In genomic region chr14:56341766-56342418, GRCh38 we compare ENCODE assay signal across 11 cellular contexts.
A peak's percentile ranks its signal among the peaks of the same experiment; 100 is the strongest.
DNase-seq lines count a peak whose midpoint lies in the region; ATAC-seq, FAIRE-seq and TF ChIP-seq lines count a peak whose summit lies in the region.
"Had no signal": no experiment of that assay in that cellular context is flagged by ENCODE, and none has a peak within 500 bp of the region (broad histone marks: within the 10 kb centered on the region; RNA-seq: fewer than 3 reads in every experiment).

No MANE protein-coding gene starts in this region.

- TF ChIP-seq POLR2A in GM12878 (IDR thresholded peaks at IDR 0.05; ENCODE audit: low read depth, low read length) = no peak

- SMC1A ChIA-PET in GM12878 (lab: Charles Lee; ENCODE audit: uncharacterized antibody, unreplicated experiment) = interaction anchor here (0.9 to 1.3 kb wide), 3 partner anchors 48 to 626 kb away, joined by 3 to 4 read pairs (median 3); no protein-coding TSS in a partner anchor

- TF ChIP-seq RAD21 in GM12878 (IDR thresholded peaks at IDR 0.05; ENCODE audit: insufficient read depth, low read depth, low read length) = no peak

- 11% methylated on average over 7 of the region's 7 CpGs for WGBS in GM12878 (ENCODE audit: insufficient coverage, insufficient replicate concordance, low lambda C conversion rate, missing lambda C conversion rate)

- peaks cover 3% of the 10 kb centered on the region for H3K4me1 Mint-ChIP-seq in CD8-positive, alpha-beta T cell (ENCODE audit: low read depth)
- no peaks in the 10 kb centered on the region for H3K4me1 Mint-ChIP-seq in CD4-positive, alpha-beta memory T cell

- H4K20me1 ChIP-seq in GM12878 (ENCODE audit: control insufficient read depth, insufficient read depth) (no peaks in the 10 kb centered on the region), PC-9 (ENCODE audit: insufficient read depth) (no peaks in the 10 kb centered on the region)

- ATAC-seq in GM18499 (IDR thresholded peaks at IDR 0.05; ENCODE audit: insufficient read depth, unreplicated experiment) = peak; percentile 26
- no peak for ATAC-seq in GM12878
- ATAC-seq in CD8-positive, alpha-beta T cell = no peak

- H3K27me3 Mint-ChIP-seq in CD8-positive, alpha-beta T cell (ENCODE audit: low read depth) = no peaks in the 10 kb centered on the region
- H3K27me3 Mint-ChIP-seq in CD4-positive, alpha-beta memory T cell = no peaks in the 10 kb centered on the region

- DNase-seq in HCEC 1CT (peak; percentile 42), GM12878 (ENCODE audit: low read depth, low spot score) (no peak), non-pigmented ciliary epithelial cell (ENCODE audit: low read depth) (peak; percentile 19), RPMI8226 (no peak), PC-9 (no peak)
- DNase-seq in CD8-positive, alpha-beta T cell = no peak
- no peak for DNase-seq in CD4-positive, alpha-beta memory T cell
- DNase-seq: pancreas had no signal

- H3F3A ChIP-seq in PC-9 (ENCODE audit: insufficient read depth, low read depth) = no peaks in the 10 kb centered on the region

- H3K9ac ChIP-seq in GM12878 (ENCODE audit: control insufficient read depth, insufficient read depth, low read length) = no peak overlapping the region

- TF ChIP-seq EP300 in GM12878 (IDR thresholded peaks at IDR 0.05; ENCODE audit: borderline replicate concordance in 1 of 2, control insufficient read depth in 1 of 2, low read depth in 2 of 2, low read length in 2 of 2) = no peak

- H3K79me2 ChIP-seq in GM12878 (ENCODE audit: control insufficient read depth, insufficient read depth, low read length) = no peaks in the 10 kb centered on the region
- H3K79me2 ChIP-seq in PC-9 (ENCODE audit: low read depth) = no peaks in the 10 kb centered on the region

- TF ChIP-seq CTCF in GM12878 (IDR thresholded peaks at IDR 0.05 in 2 of 3, conservative IDR thresholded peaks at IDR 0.05 in 1 of 3; ENCODE audit: control insufficient read depth in 2 of 3, extremely low read depth in 1 of 3, insufficient read depth in 1 of 3, low read depth in 3 of 3, low read length in 3 of 3) = no peak
- no peak for TF ChIP-seq CTCF in CD8-positive, alpha-beta T cell (IDR thresholded peaks at IDR 0.05)
- no peak for TF ChIP-seq CTCF in PC-9 (conservative IDR thresholded peaks at IDR 0.05)

- H3K4me2 ChIP-seq in GM12878 (ENCODE audit: control insufficient read depth, insufficient read depth) (no peak overlapping the region), PC-9 (no peak overlapping the region)

- H3K27me3 ChIP-seq in GM12878 (replicated peaks in 1 of 2; ENCODE audit: control insufficient read depth in 2 of 2, insufficient read depth in 2 of 2, low read length in 1 of 2) (no peaks in the 10 kb centered on the region), PC-9 (ENCODE audit: insufficient read depth, low read depth) (no peaks in the 10 kb centered on the region)
- H3K27me3 ChIP-seq in CD8-positive, alpha-beta T cell (ENCODE audit: insufficient read depth, low read length) = no peaks in the 10 kb centered on the region
- H3K27me3 ChIP-seq in CD4-positive, alpha-beta memory T cell (ENCODE audit: insufficient read depth, low read length) = no peaks in the 10 kb centered on the region
- H3K27me3 ChIP-seq: pancreas had no signal

- no peaks in the 10 kb centered on the region for H3K36me3 Mint-ChIP-seq in CD8-positive, alpha-beta T cell
- no peaks in the 10 kb centered on the region for H3K36me3 Mint-ChIP-seq in CD4-positive, alpha-beta memory T cell

- H3K36me3 ChIP-seq in GM12878 (ENCODE audit: control insufficient read depth in 2 of 2, insufficient read depth in 2 of 2, low read length in 1 of 2) = no peaks in the 10 kb centered on the region
- no peaks in the 10 kb centered on the region for H3K36me3 ChIP-seq in CD8-positive, alpha-beta T cell (ENCODE audit: insufficient read depth, low read length)
- no peaks in the 10 kb centered on the region for H3K36me3 ChIP-seq in PC-9 (ENCODE audit: low read depth)
- no peaks in the 10 kb centered on the region for H3K36me3 ChIP-seq in CD4-positive, alpha-beta memory T cell (ENCODE audit: insufficient read depth, low read length)
- H3K36me3 ChIP-seq: pancreas had no signal

- RAD21 ChIA-PET in GM12878 (lab: Charles Lee; ENCODE audit: unreplicated experiment) = interaction anchor here (3.6 kb wide), 1 partner anchor 610 kb away, joined by 24 read pairs; no protein-coding TSS in a partner anchor

- H3K9me2 ChIP-seq in PC-9 (ENCODE audit: insufficient read depth) = no peaks in the 10 kb centered on the region

- H3K27ac ChIP-seq in GM12878 (ENCODE audit: control insufficient read depth, insufficient read depth) = no peak overlapping the region
- H3K27ac ChIP-seq in CD8-positive, alpha-beta T cell (ENCODE audit: low read depth, low read length) = no peak overlapping the region
- no peak overlapping the region for H3K27ac ChIP-seq in PC-9
- H3K27ac ChIP-seq in CD4-positive, alpha-beta memory T cell (ENCODE audit: low read depth, low read length) = no peak overlapping the region
- H3K27ac ChIP-seq: pancreas had no signal

- intact Hi-C loops in GM12878 (cut with micrococcal nuclease; ENCODE audit: unreplicated experiment) (loop anchor here (10.0 kb wide), 1 partner anchor 477 kb away; no protein-coding TSS in a partner anchor), PC-9 (cut with micrococcal nuclease; ENCODE audit: unreplicated experiment) (loop anchor here (2.0 to 10.0 kb wide), 3 partner anchors 97 to 223 kb away; partner anchors contain the start of gene PELI2)
- intact Hi-C loops in CD8-positive, alpha-beta T cell (cut with DNase I, micrococcal nuclease) = loop anchor here (5.0 to 10.0 kb wide), 3 partner anchors 133 to 895 kb away; no protein-coding TSS in a partner anchor
- intact Hi-C loops in CD4-positive, alpha-beta memory T cell (cut with micrococcal nuclease) = loop anchor here (2.0 to 5.0 kb wide), 2 partner anchors 225 to 477 kb away; partner anchors contain the start of gene PELI2

- POLR2A ChIA-PET in GM12878 (lab: Charles Lee) (no interaction called here), PC-9 (lab: Charles Lee; ENCODE audit: unreplicated experiment) (interaction anchor here (0.6 kb wide), 1 partner anchor 906 kb away, joined by 4 read pairs; no protein-coding TSS in a partner anchor)
- POLR2A ChIA-PET in CD8-positive, alpha-beta T cell (lab: Charles Lee) = no interaction called here
- POLR2A ChIA-PET in CD4-positive, alpha-beta memory T cell (lab: Charles Lee; ENCODE audit: partially characterized antibody) = no interaction called here

- no peak for FAIRE-seq in GM12878 (lab: Jason Lieb, UNC)
- FAIRE-seq: colon, D721Med, pancreas had no signal

- no peak overlapping the region for H2AFZ ChIP-seq in GM12878 (ENCODE audit: control insufficient read depth, low read depth, low read length)
- no peak overlapping the region for H2AFZ ChIP-seq in PC-9

- H3K4me1 ChIP-seq in GM12878 (ENCODE audit: control insufficient read depth, insufficient read depth, low read length) (no peaks in the 10 kb centered on the region), PC-9 (replicated peaks; ENCODE audit: insufficient read depth) (peaks cover 7% of the 10 kb centered on the region)
- no peaks in the 10 kb centered on the region for H3K4me1 ChIP-seq in CD8-positive, alpha-beta T cell (ENCODE audit: insufficient read depth, low read length)
- no peaks in the 10 kb centered on the region for H3K4me1 ChIP-seq in CD4-positive, alpha-beta memory T cell (ENCODE audit: insufficient read depth, low read length)
- H3K4me1 ChIP-seq: pancreas had no signal

- H3K4me3 Mint-ChIP-seq in CD8-positive, alpha-beta T cell = no peak overlapping the region
- H3K4me3 Mint-ChIP-seq in CD4-positive, alpha-beta memory T cell = no peak overlapping the region

- BruUV-seq in GM12878 (replicated peaks; lab: Mats Ljungman, UMichigan) (no TSS peak), PC-9 (replicated peaks; lab: Mats Ljungman, UMichigan) (no TSS peak)

- CTCF ChIA-PET in GM12878 (lab: Yijun Ruan, JAX) (interaction anchor here (4.2 kb wide), 1 partner anchor 610 kb away, joined by 51 read pairs; no protein-coding TSS in a partner anchor), PC-9 (lab: Charles Lee) (no interaction called here)
- CTCF ChIA-PET in CD8-positive, alpha-beta T cell (lab: Charles Lee) = interaction anchor here (2.0 kb wide), 2 partner anchors 610 to 636 kb away, joined by 5 to 7 read pairs; no protein-coding TSS in a partner anchor
- CTCF ChIA-PET in CD4-positive, alpha-beta memory T cell (lab: Charles Lee; ENCODE audit: partially characterized antibody) = interaction anchor here (1.4 to 5.2 kb wide), 2 partner anchors 610 kb away, joined by 9 to 83 read pairs; no protein-coding TSS in a partner anchor

- H3K9me3 ChIP-seq in GM12878 (replicated peaks; ENCODE audit: control insufficient read depth, insufficient read depth, low read length) (no peaks in the 10 kb centered on the region), PC-9 (ENCODE audit: insufficient read depth, low read depth) (no peaks in the 10 kb centered on the region)
- no peaks in the 10 kb centered on the region for H3K9me3 ChIP-seq in CD8-positive, alpha-beta T cell (ENCODE audit: low read length)
- H3K9me3 ChIP-seq in CD4-positive, alpha-beta memory T cell (ENCODE audit: control insufficient read depth in 1 of 2, low read length in 2 of 2) = no peaks in the 10 kb centered on the region
- H3K9me3 ChIP-seq: pancreas had no signal

- in situ Hi-C loops in GM12878 (cut with MboI) = loop anchor here (5.0 to 10.0 kb wide), 2 partner anchors 607 to 905 kb away; no protein-coding TSS in a partner anchor

- H3K4me3 ChIP-seq in GM12878 (no peak overlapping the region), PC-9 (no peak overlapping the region)
- no peak overlapping the region for H3K4me3 ChIP-seq in CD8-positive, alpha-beta T cell (ENCODE audit: low read depth, low read length)
- H3K4me3 ChIP-seq in CD4-positive, alpha-beta memory T cell (ENCODE audit: low read length in 2 of 2) = no peak overlapping the region
- H3K4me3 ChIP-seq: pancreas had no signal

- no peaks in the 10 kb centered on the region for H3K9me3 Mint-ChIP-seq in CD8-positive, alpha-beta T cell
- H3K9me3 Mint-ChIP-seq in CD4-positive, alpha-beta memory T cell = no peaks in the 10 kb centered on the region

- H3K27ac Mint-ChIP-seq in CD8-positive, alpha-beta T cell = no peak overlapping the region
- no peak overlapping the region for H3K27ac Mint-ChIP-seq in CD4-positive, alpha-beta memory T cell

TF ChIP-seq in GM12878, 131 proteins besides CTCF, POLR2A, EP300 and RAD21:
- TF ChIP-seq RB1 (IDR thresholded peaks at IDR 0.05; ENCODE audit: borderline replicate concordance) (no peak), MEF2B (IDR thresholded peaks at IDR 0.05; ENCODE audit: partially characterized antibody, poor library complexity, severe bottlenecking) (peak; percentile 39)
TF ChIP-seq in GM12878: peak in this region for 1.

Comparison
In these comparisons a context has a peak if more than half of its experiments do, and no peak if none do; other contexts are left out.
1. DNase-seq: peak in HCEC 1CT (single experiment) and non-pigmented ciliary epithelial cell (single experiment); none in GM12878 (single experiment), CD8-positive, alpha-beta T cell (0 of 7), RPMI8226 (single experiment), PC-9 (0 of 2) and CD4-positive, alpha-beta memory T cell (0 of 5).